In genomic region chr6:142845624-142846458, GRCh38 we compare ENCODE assay signal across 1 cellular context.
TF ChIP-seq lines count a peak whose summit lies in the region.

No MANE protein-coding gene starts in this region.

TF ChIP-seq in HepG2, 621 proteins besides CTCF, POLR2A, EP300 and RAD21 (continued from another document and continues in another):
- TF ChIP-seq CEBPZ (IDR thresholded peaks at IDR 0.05; ENCODE audit: low read length) (no peak), ZNF747 (CRISPR knock-in tag; IDR thresholded peaks at IDR 0.05; ENCODE audit: borderline replicate concordance) (peak; percentile 88; the same call in 1 of the 2 replicates), ZNF33A (CRISPR knock-in tag; IDR thresholded peaks at IDR 0.05; ENCODE audit: borderline replicate concordance) (peak; percentile 53; the same call in 1 of the 2 replicates), TEAD3 (CRISPR knock-in tag; optimal IDR thresholded peaks at IDR 0.05; ENCODE audit: borderline replicate concordance) (peak; percentile 98), ZNF230 (CRISPR knock-in tag; IDR thresholded peaks at IDR 0.05) (peak; percentile 50; the same call in 1 of the 2 replicates), ZSCAN9 (CRISPR knock-in tag; IDR thresholded peaks at IDR 0.05; ENCODE audit: borderline replicate concordance) (peak; percentile 87; the same call in 1 of the 2 replicates), ZNF550 (CRISPR knock-in tag; IDR thresholded peaks at IDR 0.05; ENCODE audit: borderline replicate concordance) (no peak), HIC2 (CRISPR knock-in tag; IDR thresholded peaks at IDR 0.05; ENCODE audit: low read depth) (peak; percentile 82), U2AF2 (IDR thresholded peaks at IDR 0.05; ENCODE audit: low read depth, low read length) (no peak), HMG20B (CRISPR knock-in tag; conservative IDR thresholded peaks at IDR 0.05) (peak; percentile 83), FOSL2 (CRISPR knock-in tag; IDR thresholded peaks at IDR 0.05) (peak; percentile 85), ZNF275 (CRISPR knock-in tag; IDR thresholded peaks at IDR 0.05; ENCODE audit: borderline replicate concordance) (0 out of 2 replicates have a peak, but pooled peaks have one; percentile 27), MIER3 (CRISPR knock-in tag; IDR thresholded peaks at IDR 0.05; ENCODE audit: borderline replicate concordance) (peak; percentile 86; the same call in 1 of the 2 replicates), SMAD1 (CRISPR knock-in tag; IDR thresholded peaks at IDR 0.05; ENCODE audit: borderline replicate concordance, low read depth) (peak; percentile 89; the same call in 1 of the 2 replicates), ASH2L (IDR thresholded peaks at IDR 0.05; ENCODE audit: insufficient read length, low read depth, low read length) (peak; percentile 93), LRRFIP1 (CRISPR knock-in tag; conservative IDR thresholded peaks at IDR 0.05) (no peak; the same call in 1 of the 2 replicates), ZFP1 (CRISPR knock-in tag; IDR thresholded peaks at IDR 0.05) (0 out of 2 replicates have a peak, but pooled peaks have one; percentile 65), ZNF101 (CRISPR knock-in tag; IDR thresholded peaks at IDR 0.05; ENCODE audit: borderline replicate concordance, low read depth) (no peak), KMT2B (CRISPR knock-in tag; IDR thresholded peaks at IDR 0.05) (peak; percentile 92), RNF2 (conservative IDR thresholded peaks at IDR 0.05; ENCODE audit: low read depth) (0 out of 2 replicates have a peak, but pooled peaks have one; percentile 30), NFYB (CRISPR knock-in tag; IDR thresholded peaks at IDR 0.05) (no peak), NFE2 (CRISPR knock-in tag; IDR thresholded peaks at IDR 0.05) (no peak), ZBTB42 (CRISPR knock-in tag; IDR thresholded peaks at IDR 0.05) (0 out of 2 replicates have a peak, but pooled peaks have one; percentile 80), PRDM4 (CRISPR knock-in tag; IDR thresholded peaks at IDR 0.05; ENCODE audit: borderline replicate concordance) (0 out of 2 replicates have a peak, but pooled peaks have one; percentile 44), ZNF891 (CRISPR knock-in tag; IDR thresholded peaks at IDR 0.05) (no peak; the same call in 1 of the 2 replicates), ZNF558 (CRISPR knock-in tag; IDR thresholded peaks at IDR 0.05; ENCODE audit: borderline replicate concordance) (no peak), ZC3H13 (CRISPR knock-in tag; IDR thresholded peaks at IDR 0.05) (0 out of 2 replicates have a peak, but pooled peaks have one; percentile 55), ZNF616 (CRISPR knock-in tag; IDR thresholded peaks at IDR 0.05; ENCODE audit: low read depth) (peak; percentile 54; the same call in 1 of the 2 replicates), ZNF264 (CRISPR knock-in tag; IDR thresholded peaks at IDR 0.05) (peak; percentile 95), FOXJ3 (CRISPR knock-in tag; IDR thresholded peaks at IDR 0.05; ENCODE audit: borderline replicate concordance) (peak; percentile 91; the same call in 1 of the 2 replicates), ATRX (CRISPR knock-in tag; IDR thresholded peaks at IDR 0.05; ENCODE audit: borderline replicate concordance) (no peak), MATR3 (CRISPR knock-in tag; IDR thresholded peaks at IDR 0.05) (no peak), ESRRA (CRISPR knock-in tag; IDR thresholded peaks at IDR 0.05; ENCODE audit: low read depth) (peak; percentile 92)
- TF ChIP-seq, protein P1, sequence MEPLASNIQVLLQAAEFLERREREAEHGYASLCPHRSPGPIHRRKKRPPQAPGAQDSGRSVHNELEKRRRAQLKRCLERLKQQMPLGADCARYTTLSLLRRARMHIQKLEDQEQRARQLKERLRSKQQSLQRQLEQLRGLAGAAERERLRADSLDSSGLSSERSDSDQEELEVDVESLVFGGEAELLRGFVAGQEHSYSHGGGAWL (CRISPR knock-in tag; IDR thresholded peaks at IDR 0.05) = peak; percentile 79; the same call in 1 of the 2 replicates
- TF ChIP-seq, protein P2, sequence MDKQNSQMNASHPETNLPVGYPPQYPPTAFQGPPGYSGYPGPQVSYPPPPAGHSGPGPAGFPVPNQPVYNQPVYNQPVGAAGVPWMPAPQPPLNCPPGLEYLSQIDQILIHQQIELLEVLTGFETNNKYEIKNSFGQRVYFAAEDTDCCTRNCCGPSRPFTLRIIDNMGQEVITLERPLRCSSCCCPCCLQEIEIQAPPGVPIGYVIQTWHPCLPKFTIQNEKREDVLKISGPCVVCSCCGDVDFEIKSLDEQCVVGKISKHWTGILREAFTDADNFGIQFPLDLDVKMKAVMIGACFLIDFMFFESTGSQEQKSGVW (CRISPR knock-in tag; IDR thresholded peaks at IDR 0.05; ENCODE audit: borderline replicate concordance) = no peak
- TF ChIP-seq, protein P3, sequence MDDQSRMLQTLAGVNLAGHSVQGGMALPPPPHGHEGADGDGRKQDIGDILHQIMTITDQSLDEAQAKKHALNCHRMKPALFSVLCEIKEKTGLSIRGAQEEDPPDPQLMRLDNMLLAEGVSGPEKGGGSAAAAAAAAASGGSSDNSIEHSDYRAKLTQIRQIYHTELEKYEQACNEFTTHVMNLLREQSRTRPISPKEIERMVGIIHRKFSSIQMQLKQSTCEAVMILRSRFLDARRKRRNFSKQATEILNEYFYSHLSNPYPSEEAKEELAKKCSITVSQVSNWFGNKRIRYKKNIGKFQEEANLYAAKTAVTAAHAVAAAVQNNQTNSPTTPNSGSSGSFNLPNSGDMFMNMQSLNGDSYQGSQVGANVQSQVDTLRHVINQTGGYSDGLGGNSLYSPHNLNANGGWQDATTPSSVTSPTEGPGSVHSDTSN (CRISPR knock-in tag; IDR thresholded peaks at IDR 0.05; ENCODE audit: borderline replicate concordance) = no peak
- TF ChIP-seq, protein P4, sequence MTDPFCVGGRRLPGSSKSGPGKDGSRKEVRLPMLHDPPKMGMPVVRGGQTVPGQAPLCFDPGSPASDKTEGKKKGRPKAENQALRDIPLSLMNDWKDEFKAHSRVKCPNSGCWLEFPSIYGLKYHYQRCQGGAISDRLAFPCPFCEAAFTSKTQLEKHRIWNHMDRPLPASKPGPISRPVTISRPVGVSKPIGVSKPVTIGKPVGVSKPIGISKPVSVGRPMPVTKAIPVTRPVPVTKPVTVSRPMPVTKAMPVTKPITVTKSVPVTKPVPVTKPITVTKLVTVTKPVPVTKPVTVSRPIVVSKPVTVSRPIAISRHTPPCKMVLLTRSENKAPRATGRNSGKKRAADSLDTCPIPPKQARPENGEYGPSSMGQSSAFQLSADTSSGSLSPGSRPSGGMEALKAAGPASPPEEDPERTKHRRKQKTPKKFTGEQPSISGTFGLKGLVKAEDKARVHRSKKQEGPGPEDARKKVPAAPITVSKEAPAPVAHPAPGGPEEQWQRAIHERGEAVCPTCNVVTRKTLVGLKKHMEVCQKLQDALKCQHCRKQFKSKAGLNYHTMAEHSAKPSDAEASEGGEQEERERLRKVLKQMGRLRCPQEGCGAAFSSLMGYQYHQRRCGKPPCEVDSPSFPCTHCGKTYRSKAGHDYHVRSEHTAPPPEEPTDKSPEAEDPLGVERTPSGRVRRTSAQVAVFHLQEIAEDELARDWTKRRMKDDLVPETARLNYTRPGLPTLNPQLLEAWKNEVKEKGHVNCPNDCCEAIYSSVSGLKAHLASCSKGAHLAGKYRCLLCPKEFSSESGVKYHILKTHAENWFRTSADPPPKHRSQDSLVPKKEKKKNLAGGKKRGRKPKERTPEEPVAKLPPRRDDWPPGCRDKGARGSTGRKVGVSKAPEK (CRISPR knock-in tag; IDR thresholded peaks at IDR 0.05; ENCODE audit: borderline replicate concordance) = peak; percentile 98
- TF ChIP-seq, protein P5, sequence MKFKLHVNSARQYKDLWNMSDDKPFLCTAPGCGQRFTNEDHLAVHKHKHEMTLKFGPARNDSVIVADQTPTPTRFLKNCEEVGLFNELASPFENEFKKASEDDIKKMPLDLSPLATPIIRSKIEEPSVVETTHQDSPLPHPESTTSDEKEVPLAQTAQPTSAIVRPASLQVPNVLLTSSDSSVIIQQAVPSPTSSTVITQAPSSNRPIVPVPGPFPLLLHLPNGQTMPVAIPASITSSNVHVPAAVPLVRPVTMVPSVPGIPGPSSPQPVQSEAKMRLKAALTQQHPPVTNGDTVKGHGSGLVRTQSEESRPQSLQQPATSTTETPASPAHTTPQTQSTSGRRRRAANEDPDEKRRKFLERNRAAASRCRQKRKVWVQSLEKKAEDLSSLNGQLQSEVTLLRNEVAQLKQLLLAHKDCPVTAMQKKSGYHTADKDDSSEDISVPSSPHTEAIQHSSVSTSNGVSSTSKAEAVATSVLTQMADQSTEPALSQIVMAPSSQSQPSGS (CRISPR knock-in tag; IDR thresholded peaks at IDR 0.05) = peak; percentile 86
